8 cellular contexts compared by ENCODE assay signal in genomic region chr1:48677306-48678287, GRCh38.
A peak's percentile ranks its signal among the peaks of the same experiment; 100 is the strongest.
DNase-seq lines count a peak whose midpoint lies in the region; ATAC-seq and TF ChIP-seq lines count a peak whose summit lies in the region.

No MANE protein-coding gene starts in this region.

- ATAC-seq in GM18867 (IDR thresholded peaks at IDR 0.05; ENCODE audit: unreplicated experiment) (peak; percentile 66), HG03280 (IDR thresholded peaks at IDR 0.05; ENCODE audit: unreplicated experiment) (peak; percentile 58), gastroesophageal sphincter (no peak), GM18519 (IDR thresholded peaks at IDR 0.05; ENCODE audit: low FRiP score, unreplicated experiment) (no peak)

- TF ChIP-seq CTCF in BE2C (IDR thresholded peaks at IDR 0.05; ENCODE audit: low read depth, low read length) (peak; percentile 66), gastroesophageal sphincter (IDR thresholded peaks at IDR 0.05) (peak; percentile 7 to 66 (median 39))

- H3K4me1 ChIP-seq in BE2C, result 0 out of 2 replicates have a peak, but pooled peaks cover 5% of the 10 kb centered on the region
- H3K4me1 ChIP-seq in gastroesophageal sphincter, result peaks cover 0 to 6% (median 0%) of the 10 kb centered on the region in 3 donors
- H3K4me1 ChIP-seq in trophoblast cell (ENCODE audit: control insufficient read depth in 1 of 2, insufficient read depth in 2 of 2, low read length in 2 of 2), result no peaks in the 10 kb centered on the region

- H3K36me3 ChIP-seq in BE2C, result no peaks in the 10 kb centered on the region
- no peaks in the 10 kb centered on the region for H3K36me3 ChIP-seq in gastroesophageal sphincter
- H3K36me3 ChIP-seq in trophoblast cell (ENCODE audit: control insufficient read depth in 1 of 2, insufficient read depth in 2 of 2, low read length in 2 of 2), result no peaks in the 10 kb centered on the region

- no peak for TF ChIP-seq POLR2A in gastroesophageal sphincter (IDR thresholded peaks at IDR 0.05)

- H2AFZ ChIP-seq in trophoblast cell (ENCODE audit: insufficient read depth, low read length, poor library complexity), result no peak overlapping the region

- H4K8ac ChIP-seq in trophoblast cell (ENCODE audit: low read depth, low read length), result no peak overlapping the region

- H4K91ac ChIP-seq in trophoblast cell (ENCODE audit: low read depth, low read length), result no peak overlapping the region

- no peak overlapping the region for H4K12ac ChIP-seq in trophoblast cell (ENCODE audit: low read depth, low read length)

- H3K27me3 ChIP-seq in BE2C (no peaks in the 10 kb centered on the region), gastroesophageal sphincter (no peaks in the 10 kb centered on the region), trophoblast cell (ENCODE audit: insufficient read depth, low read length) (no peaks in the 10 kb centered on the region)

- H3K14ac ChIP-seq in trophoblast cell (ENCODE audit: low read length), result no peak overlapping the region

- no peak overlapping the region for H2BK12ac ChIP-seq in trophoblast cell (ENCODE audit: low read length)

- H3K4ac ChIP-seq in trophoblast cell (ENCODE audit: low read depth, low read length), result no peak overlapping the region

- no peaks in the 10 kb centered on the region for H3K9me3 ChIP-seq in BE2C
- H3K9me3 ChIP-seq in gastroesophageal sphincter, result no peaks in the 10 kb centered on the region
- no peaks in the 10 kb centered on the region for H3K9me3 ChIP-seq in trophoblast cell (ENCODE audit: insufficient read depth, low read depth, low read length)

- 25% methylated on average over 4 to 6 of the region's 22 CpGs for WGBS in gastroesophageal sphincter (ENCODE audit: low coverage in 1 of 2), 2 donors
- no CpG with 5 or more reads among the region's 22 CpGs for WGBS in trophoblast cell (ENCODE audit: extremely low coverage, insufficient coverage, insufficient read length)

- no peak overlapping the region for H2BK5ac ChIP-seq in trophoblast cell (ENCODE audit: low read depth, low read length, poor library complexity)

- DNase-seq in BE2C (peak; percentile 73), NCI-H510A (lab: John Stamatoyannopoulos, UW) (peak; percentile 90), trophoblast cell (peak; percentile 41 to 68)
- DNase-seq in activated T-cell treated with anti-CD3 and anti-CD28 coated beads, Interleukin-2, amount 50 U/mL, for 1 hour, result peak; percentile 30

- H3K4me3 ChIP-seq in BE2C (ENCODE audit: low read depth, low read length) (no peak overlapping the region), gastroesophageal sphincter (no peak overlapping the region), trophoblast cell (ENCODE audit: low read depth, low read length) (no peak overlapping the region)

- no peak overlapping the region for H3K18ac ChIP-seq in trophoblast cell (ENCODE audit: low read length)

- H3K9ac ChIP-seq in trophoblast cell (ENCODE audit: low read length), result no peak overlapping the region

- H3K79me1 ChIP-seq in trophoblast cell (ENCODE audit: low read length), result no peaks in the 10 kb centered on the region

- H3K27ac ChIP-seq in gastroesophageal sphincter (no peak overlapping the region), trophoblast cell (ENCODE audit: low read depth, low read length) (no peak overlapping the region)

- no peak overlapping the region for H3K4me2 ChIP-seq in trophoblast cell (ENCODE audit: low read length)

- H2BK120ac ChIP-seq in trophoblast cell (ENCODE audit: insufficient read depth, low read length, poor library complexity), result no peak overlapping the region

- no peak overlapping the region for H2AK5ac ChIP-seq in trophoblast cell (ENCODE audit: low read length)

- no peak for TF ChIP-seq EP300 in gastroesophageal sphincter (IDR thresholded peaks at IDR 0.05)

- H3K23ac ChIP-seq in trophoblast cell (ENCODE audit: low read length), result no peak overlapping the region

- H3K79me2 ChIP-seq in trophoblast cell (ENCODE audit: control insufficient read depth, insufficient read depth, low read length, poor library complexity), result no peaks in the 10 kb centered on the region

Comparison
In these comparisons a context has a peak if more than half of its experiments do, and no peak if none do; other contexts are left out.
1. DNase-seq: peak in every context shown above with its lines; median percentile 90 in NCI-H510A; 73 in BE2C; 54 in trophoblast cell; 30 in activated T-cell treated with anti-CD3 and anti-CD28 coated beads, Interleukin-2, amount 50 U/mL, for 1 hour.
2. ATAC-seq: peak in GM18867 (single experiment) and HG03280 (single experiment); none in gastroesophageal sphincter (single experiment) and GM18519 (single experiment).